7 cellular contexts compared by ENCODE assay signal in the genomic region with DNA sequence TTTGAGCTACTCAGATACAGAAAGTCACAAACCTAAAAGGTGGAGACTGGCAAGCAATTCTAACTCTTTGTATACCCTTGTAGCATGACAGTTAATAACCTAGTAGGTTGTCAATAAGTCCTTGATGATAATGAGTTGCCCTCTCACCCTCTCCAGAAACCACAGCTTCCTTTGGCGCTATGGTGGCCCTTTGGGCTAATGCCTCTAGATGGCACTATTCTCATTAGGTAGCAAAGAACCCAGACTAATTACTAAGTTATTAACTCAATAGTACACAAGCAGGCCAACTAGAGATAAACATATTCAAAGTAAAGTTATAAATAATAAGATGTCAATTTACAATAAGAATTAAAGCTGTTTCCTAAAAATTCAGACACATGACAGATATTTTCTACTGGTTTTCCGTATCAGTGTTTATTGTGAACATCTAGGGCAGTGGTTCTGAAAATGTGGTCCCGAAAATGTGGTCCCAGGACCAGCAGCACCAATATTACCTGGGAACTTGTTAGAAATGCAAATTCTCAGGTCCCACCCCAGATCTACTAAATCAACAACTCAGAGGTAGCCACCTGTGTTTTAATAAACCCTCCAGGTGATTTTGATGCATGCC. TPM values are rescaled to one million over a fixed set of nuclear protein-coding genes. Genes with fewer than 3 reads are reported as not detected.
DNase-seq lines count a peak whose midpoint lies in the region; ATAC-seq and TF ChIP-seq lines count a peak whose summit lies in the region.

No MANE protein-coding gene starts in this region.

- TF ChIP-seq RAD21 in IMR-90 (IDR thresholded peaks at IDR 0.05; ENCODE audit: low read length) = peak; percentile 50

- peak; percentile 50 for TF ChIP-seq CTCF in IMR-90 (conservative IDR thresholded peaks at IDR 0.05; ENCODE audit: low read depth, low read length)
- peak; percentile 40 to 64 for TF ChIP-seq CTCF in left lung (IDR thresholded peaks at IDR 0.05)

- dilution Hi-C loops in IMR-90 (cut with HindIII; ENCODE audit: low sequenced_read_pairs, unreplicated experiment) = no loop called here

- no peak overlapping the region for H3K56ac ChIP-seq in IMR-90 (ENCODE audit: extremely low read depth, insufficient read depth, low read length)

- H3K4me2 ChIP-seq in IMR-90 (ENCODE audit: low read depth, low read length) = no peak overlapping the region

- no peak overlapping the region for H2BK15ac ChIP-seq in IMR-90 (ENCODE audit: low read depth, low read length)

- no TSS peak for BruUV-seq in IMR-90 (replicated peaks; lab: Mats Ljungman, UMichigan)

- H3K27ac ChIP-seq in IMR-90 (ENCODE audit: insufficient read depth, low read length) = no peak overlapping the region
- no peak overlapping the region for H3K27ac ChIP-seq in left lung
- H3K27ac ChIP-seq in CD8-positive, alpha-beta memory T cell (ENCODE audit: low read depth, low read length) = no peak overlapping the region

- H4K8ac ChIP-seq in IMR-90 (ENCODE audit: low read depth in 2 of 2, low read length in 2 of 2) = no peak overlapping the region

- H3K27me3 ChIP-seq in IMR-90 (ENCODE audit: control insufficient read depth, insufficient read depth, low read length) (no peaks in the 10 kb centered on the region), adipocyte (replicated peaks; ENCODE audit: control insufficient read depth, insufficient read depth, low read length) (no peaks in the 10 kb centered on the region), left lung (no peaks in the 10 kb centered on the region)
- H3K27me3 ChIP-seq in CD8-positive, alpha-beta memory T cell (ENCODE audit: insufficient read depth, low read length, poor library complexity, severe bottlenecking) = no peaks in the 10 kb centered on the region

- in situ Hi-C loops in IMR-90 (cut with MboI; ENCODE audit: low sequenced_read_pairs) = no loop called here

- ATAC-seq in GM21360 (IDR thresholded peaks at IDR 0.05; ENCODE audit: unreplicated experiment) (peak; percentile 78), IMR-90 (ENCODE audit: low read depth) (peak; percentile 48; the same call in 1 of the 2 replicates), left lung (peak; percentile 75)

- H2BK20ac ChIP-seq in IMR-90 (ENCODE audit: low read depth, low read length) = no peak overlapping the region

- H3K27ac Mint-ChIP-seq in immature natural killer cell = no peak overlapping the region
- no peak overlapping the region for H3K27ac Mint-ChIP-seq in CD8-positive, alpha-beta memory T cell

- no peak overlapping the region for H2AFZ ChIP-seq in IMR-90 (replicated peaks; ENCODE audit: low read length, poor library complexity)

- H3K4me1 Mint-ChIP-seq in immature natural killer cell = no peaks in the 10 kb centered on the region
- H3K4me1 Mint-ChIP-seq in CD8-positive, alpha-beta memory T cell = peaks cover 2 to 15% (median 6%) of the 10 kb centered on the region in 3 donors

- H2BK5ac ChIP-seq in IMR-90 (ENCODE audit: low read depth, low read length, poor library complexity, severe bottlenecking) = no peak overlapping the region

- H3K4me3 ChIP-seq in IMR-90 (ENCODE audit: insufficient read depth, low read depth, low read length) = no peak overlapping the region
- H3K4me3 ChIP-seq in adipocyte (ENCODE audit: low read length) = no peak overlapping the region
- H3K4me3 ChIP-seq in left lung = no peak overlapping the region
- no peak overlapping the region for H3K4me3 ChIP-seq in CD8-positive, alpha-beta memory T cell (ENCODE audit: low read length)

- H3K9ac ChIP-seq in IMR-90 (ENCODE audit: low read depth, low read length) = no peak overlapping the region
- H3K9ac ChIP-seq in adipocyte (ENCODE audit: low read length) = no peak overlapping the region

- H3K36me3 ChIP-seq in IMR-90 (ENCODE audit: control insufficient read depth, insufficient read depth, low read length) (no peaks in the 10 kb centered on the region), adipocyte (ENCODE audit: control insufficient read depth, insufficient read depth, low read length, severe bottlenecking) (peaks cover 5% of the 10 kb centered on the region), left lung (no peaks in the 10 kb centered on the region)
- no peaks in the 10 kb centered on the region for H3K36me3 ChIP-seq in CD8-positive, alpha-beta memory T cell (ENCODE audit: insufficient read depth, low read length)

- H3K27me3 Mint-ChIP-seq in immature natural killer cell (ENCODE audit: low read depth in 3 of 3) = no peaks in the 10 kb centered on the region
- H3K27me3 Mint-ChIP-seq in CD8-positive, alpha-beta memory T cell = no peaks in the 10 kb centered on the region

- H4K20me1 ChIP-seq in IMR-90 (ENCODE audit: insufficient read depth, low read length) = no peaks in the 10 kb centered on the region

- CTCF ChIA-PET in IMR-90 (lab: Yijun Ruan, JAX) = interaction anchor here (0.7 to 1.8 kb wide), 6 partner anchors 10 to 118 kb away, joined by 3 to 12 read pairs (median 4); no protein-coding TSS in a partner anchor
- CTCF ChIA-PET in CD8-positive, alpha-beta memory T cell (lab: Charles Lee) = interaction anchor here (0.8 to 1.8 kb wide), 4 partner anchors 9 to 182 kb away, joined by 3 to 10 read pairs (median 3); no protein-coding TSS in a partner anchor

- H3K14ac ChIP-seq in IMR-90 (replicated peaks; ENCODE audit: low read depth, low read length) = no peak overlapping the region

- H3K9me3 Mint-ChIP-seq in immature natural killer cell = no peaks in the 10 kb centered on the region
- H3K9me3 Mint-ChIP-seq in CD8-positive, alpha-beta memory T cell = no peaks in the 10 kb centered on the region

- no peak overlapping the region for H2AK5ac ChIP-seq in IMR-90 (ENCODE audit: low read depth, low read length)

- H3K4me1 ChIP-seq in IMR-90 (ENCODE audit: control insufficient read depth, insufficient read depth, low read length) (no peaks in the 10 kb centered on the region), adipocyte (ENCODE audit: control insufficient read depth, insufficient read depth, low read length) (no peaks in the 10 kb centered on the region), left lung (no peaks in the 10 kb centered on the region)
- H3K4me1 ChIP-seq in CD8-positive, alpha-beta memory T cell (ENCODE audit: insufficient read depth, low read length) = no peaks in the 10 kb centered on the region

- H3K18ac ChIP-seq in IMR-90 (ENCODE audit: low read depth, low read length) = no peak overlapping the region

- H3K9me3 ChIP-seq in IMR-90 (ENCODE audit: control insufficient read depth, insufficient read depth, low read length) = no peaks in the 10 kb centered on the region
- no peaks in the 10 kb centered on the region for H3K9me3 ChIP-seq in adipocyte (ENCODE audit: control insufficient read depth, low read length)
- no peaks in the 10 kb centered on the region for H3K9me3 ChIP-seq in left lung
- no peaks in the 10 kb centered on the region for H3K9me3 ChIP-seq in CD8-positive, alpha-beta memory T cell (ENCODE audit: low read length)

- H2AK9ac ChIP-seq in IMR-90 (replicated peaks; ENCODE audit: low read depth, low read length, poor library complexity) = no peak overlapping the region

- H3K79me1 ChIP-seq in IMR-90 (ENCODE audit: low read depth in 1 of 2, low read length in 2 of 2) = no peaks in the 10 kb centered on the region; a peak in 1 of 4 replicates

- no peak overlapping the region for H3K4me3 Mint-ChIP-seq in immature natural killer cell
- H3K4me3 Mint-ChIP-seq in CD8-positive, alpha-beta memory T cell = no peak overlapping the region

- no peak overlapping the region for H3K4ac ChIP-seq in IMR-90 (ENCODE audit: low read depth, low read length)

- no peaks in the 10 kb centered on the region for H3K9me1 ChIP-seq in IMR-90 (ENCODE audit: insufficient read depth, low read length)

- POLR2A ChIA-PET in IMR-90 (lab: Charles Lee; ENCODE audit: unreplicated experiment) = interaction anchor here (0.6 kb wide), 1 partner anchor 40 kb away, joined by 6 read pairs; no protein-coding TSS in a partner anchor
- POLR2A ChIA-PET in CD8-positive, alpha-beta memory T cell (lab: Charles Lee) = no interaction called here

- H4K91ac ChIP-seq in IMR-90 (ENCODE audit: insufficient read depth, low read depth, low read length) = no peak overlapping the region

- H3K23ac ChIP-seq in IMR-90 (ENCODE audit: low read depth, low read length) = no peak overlapping the region

- no peak overlapping the region for H2BK120ac ChIP-seq in IMR-90 (ENCODE audit: low read depth, low read length)

- no CpG with 5 or more reads among the region's 3 CpGs for WGBS in IMR-90 (ENCODE audit: extremely low coverage in 2 of 2, insufficient read length in 1 of 2), 2 experiments

- H4K5ac ChIP-seq in IMR-90 (ENCODE audit: low read depth, low read length) = no peak overlapping the region

- DNase-seq in ELF-1 (ENCODE audit: low read depth, low spot score) = peak; percentile 24
- DNase-seq in IMR-90 = peak; percentile 7
- DNase-seq in adipocyte (ENCODE audit: low read depth) = peak; percentile 69
- no peak for DNase-seq in left lung
- DNase-seq in immature natural killer cell = no peak
- no peak for DNase-seq in CD8-positive, alpha-beta memory T cell

- H3K36me3 Mint-ChIP-seq in immature natural killer cell = peaks cover 5 to 22% (median 18%) of the 10 kb centered on the region in 3 donors
- H3K36me3 Mint-ChIP-seq in CD8-positive, alpha-beta memory T cell = peaks cover 8 to 30% (median 12%) of the 10 kb centered on the region in 3 donors

- no peak for TF ChIP-seq POLR2A in IMR-90 (IDR thresholded peaks at IDR 0.05; ENCODE audit: low read depth, low read length)

- intact Hi-C loops in IMR-90 (cut with micrococcal nuclease) = loop anchor here (1.0 kb wide), 1 partner anchor 181 kb away; no protein-coding TSS in a partner anchor
- intact Hi-C loops in left lung (cut with DNase I) = no loop called here

TF ChIP-seq in IMR-90, 13 proteins besides CTCF, POLR2A, EP300 and RAD21 (continues in another document):
- TF ChIP-seq RCOR1 (IDR thresholded peaks at IDR 0.05; ENCODE audit: insufficient replicate concordance, low read length) (no peak), MAFK (IDR thresholded peaks at IDR 0.05; ENCODE audit: low read depth, low read length) (no peak), USF2 (IDR thresholded peaks at IDR 0.05; ENCODE audit: low read depth, low read length) (no peak)

RNA-seq across cellular contexts. Expression of gene LDAH, which starts 41.1 kb away (rescaled TPM):
- 22.5 and 31.7 TPM in 2 replicates for total RNA-seq in IMR-90 (2012; rRNA removed)
- 8.0 and 12.1 TPM in 2 replicates for polyA plus RNA-seq in IMR-90 (2012; rRNA removed)
- polyA plus RNA-seq in IMR-90 (2012; cell fraction: cytosol; rRNA removed) = 3.6 and 3.8 TPM in 2 replicates
- polyA plus RNA-seq in IMR-90 (2012; cell fraction: nucleus; rRNA removed; ENCODE audit: low replicate concordance) = 1.5 and 12.0 TPM in 2 replicates
- total RNA-seq in left lung = 10 to 100 TPM; 20.2 to 21.2 TPM
- polyA plus RNA-seq in immature natural killer cell = 10 to 100 TPM; 11.0 to 15.0 (median 11.9) TPM
- 10 to 100 TPM; 31.6 to 32.1 TPM for total RNA-seq in CD8-positive, alpha-beta memory T cell
- polyA plus RNA-seq in CD8-positive, alpha-beta memory T cell = 12.7 TPM

Comparison
In these comparisons a context has a peak if more than half of its experiments do, and no peak if none do; other contexts are left out.
1. DNase-seq: peak in ELF-1 (single experiment), IMR-90 (single experiment) and adipocyte (single experiment); none in left lung (0 of 2), immature natural killer cell (0 of 3) and CD8-positive, alpha-beta memory T cell (0 of 5).
2. Peak in every context shown above with its lines, with median percentiles within 50 percentile points of each other: ATAC-seq.